In genomic region chrX:74351760-74352159, GRCh38 we compare ENCODE assay signal across 18 cellular contexts. TPM values are rescaled to one million over a fixed set of nuclear protein-coding genes. Genes with fewer than 3 reads are reported as not detected.
DNase-seq lines count a peak whose midpoint lies in the region; ATAC-seq and TF ChIP-seq lines count a peak whose summit lies in the region.
"Had no signal": no experiment of that assay in that cellular context is flagged by ENCODE, and none has a peak within 500 bp of the region (broad histone marks: within the 10 kb centered on the region; RNA-seq: fewer than 3 reads in every experiment).

No MANE protein-coding gene starts in this region.

- no peaks in the 10 kb centered on the region for H3K27me3 Mint-ChIP-seq in CD8-positive, alpha-beta T cell (ENCODE audit: low read depth)
- H3K27me3 Mint-ChIP-seq in osteocyte (ENCODE audit: unreplicated experiment): no peaks in the 10 kb centered on the region

- H3K27me3 ChIP-seq in CD8-positive, alpha-beta T cell (ENCODE audit: insufficient read depth, low read length): no peaks in the 10 kb centered on the region
- H3K27me3 ChIP-seq in SJSA1 (replicated peaks) (no peaks in the 10 kb centered on the region), duodenal mucosa (ENCODE audit: control insufficient read depth in 1 of 2, insufficient read depth in 2 of 2, low read length in 2 of 2) (no peaks in the 10 kb centered on the region)
- H3K27me3 ChIP-seq: BE2C had no signal

- CTCF ChIA-PET in CD8-positive, alpha-beta T cell (lab: Charles Lee): no interaction called here

- DNase-seq in A172 (ENCODE audit: low spot score) (peak; percentile 16), SJSA1 (ENCODE audit: low read depth in 1 of 2, low spot score in 2 of 2) (peak; percentile 43 to 64), dedifferentiated amniotic fluid mesenchymal stem cell (ENCODE audit: extremely low spot score) (no peak), osteocyte (ENCODE audit: extremely low spot score, unreplicated experiment) (no peak)
- no peak for DNase-seq in CD8-positive, alpha-beta T cell
- DNase-seq: BE2C, cerebellar nuclear complex, KG1, left ventricle myocardium superior, natural killer cell, NCI-H1417, NCI-H2227 treated with DMSO at 0.1 percent for 48 hours had no signal

- H3K27ac Mint-ChIP-seq in CD8-positive, alpha-beta T cell: peak overlapping the region; percentile 1
- no peak overlapping the region for H3K27ac Mint-ChIP-seq in osteocyte (ENCODE audit: unreplicated experiment)

- peak overlapping the region; percentile 62 for H3K4me3 Mint-ChIP-seq in CD8-positive, alpha-beta T cell
- H3K4me3 Mint-ChIP-seq in osteocyte (ENCODE audit: unreplicated experiment): no peak overlapping the region
- H3K4me3 Mint-ChIP-seq: natural killer cell had no signal

- no peaks in the 10 kb centered on the region for H3K9me3 ChIP-seq in CD8-positive, alpha-beta T cell (ENCODE audit: low read length)
- H3K9me3 ChIP-seq in SJSA1 (replicated peaks) (no peaks in the 10 kb centered on the region), duodenal mucosa (ENCODE audit: control insufficient read depth in 1 of 2, low read length in 2 of 2) (no peaks in the 10 kb centered on the region)
- H3K9me3 ChIP-seq: BE2C had no signal

- no peak overlapping the region for H3K27ac ChIP-seq in CD8-positive, alpha-beta T cell (ENCODE audit: low read depth, low read length)
- H3K27ac ChIP-seq in SJSA1 (peak overlapping the region; percentile 17), duodenal mucosa (ENCODE audit: low read depth, low read length) (no peak overlapping the region)
- H3K27ac ChIP-seq: SK-N-MC, VCaP had no signal

- no peaks in the 10 kb centered on the region for H3K36me3 Mint-ChIP-seq in CD8-positive, alpha-beta T cell
- no peaks in the 10 kb centered on the region for H3K36me3 Mint-ChIP-seq in osteocyte (ENCODE audit: unreplicated experiment)
- H3K36me3 Mint-ChIP-seq: natural killer cell had no signal

- POLR2A ChIA-PET in CD8-positive, alpha-beta T cell (lab: Charles Lee): no interaction called here

- H3K4me1 ChIP-seq in CD8-positive, alpha-beta T cell (ENCODE audit: insufficient read depth, low read length): peaks cover 4% of the 10 kb centered on the region
- H3K4me1 ChIP-seq in SJSA1 (replicated peaks) (peaks cover 25% of the 10 kb centered on the region), duodenal mucosa (ENCODE audit: control insufficient read depth in 1 of 2, insufficient read depth in 2 of 2, low read length in 2 of 2) (no peaks in the 10 kb centered on the region)
- H3K4me1 ChIP-seq: BE2C had no signal

- TF ChIP-seq CTCF in CD8-positive, alpha-beta T cell (IDR thresholded peaks at IDR 0.05): no peak
- no peak for TF ChIP-seq CTCF in osteocyte (IDR thresholded peaks at IDR 0.05)

- H3K4me1 Mint-ChIP-seq in CD8-positive, alpha-beta T cell (ENCODE audit: low read depth): peaks cover 8% of the 10 kb centered on the region
- H3K4me1 Mint-ChIP-seq in osteocyte (ENCODE audit: unreplicated experiment): no peaks in the 10 kb centered on the region

- H3K9ac ChIP-seq in duodenal mucosa (ENCODE audit: low read depth in 1 of 2, low read length in 2 of 2): no peak overlapping the region

- intact Hi-C loops in CD8-positive, alpha-beta T cell (cut with DNase I, micrococcal nuclease): no loop called here

- H3K9me3 Mint-ChIP-seq in CD8-positive, alpha-beta T cell: no peaks in the 10 kb centered on the region
- H3K9me3 Mint-ChIP-seq in osteocyte (ENCODE audit: unreplicated experiment): peaks cover 5% of the 10 kb centered on the region
- H3K9me3 Mint-ChIP-seq: natural killer cell had no signal

- ATAC-seq in CD8-positive, alpha-beta T cell: no peak
- ATAC-seq in activated CD4-positive, CD25-positive, alpha-beta regulatory T cell treated with anti-CD3 and anti-CD28 coated beads, Interleukin-2, amount 50 U/mL, for 24 hours: no peak
- no peak for ATAC-seq in GM18502 (IDR thresholded peaks at IDR 0.05; ENCODE audit: poor library complexity, unreplicated experiment)
- ATAC-seq: left ventricle myocardium superior, natural killer cell had no signal

- no peak overlapping the region for H3K4me3 ChIP-seq in CD8-positive, alpha-beta T cell (ENCODE audit: low read depth, low read length)
- H3K4me3 ChIP-seq in SJSA1 (peak overlapping the region; percentile 4), duodenal mucosa (ENCODE audit: low read depth in 1 of 2, low read length in 2 of 2) (peak overlapping the region; percentile 43 to 45)
- H3K4me3 ChIP-seq: SK-N-MC had no signal

- H3K36me3 ChIP-seq in CD8-positive, alpha-beta T cell (ENCODE audit: insufficient read depth, low read length): no peaks in the 10 kb centered on the region
- H3K36me3 ChIP-seq in SJSA1: no peaks in the 10 kb centered on the region
- no peaks in the 10 kb centered on the region for H3K36me3 ChIP-seq in duodenal mucosa (ENCODE audit: control insufficient read depth in 1 of 2, insufficient read depth in 2 of 2, low read length in 2 of 2)
- H3K36me3 ChIP-seq: BE2C had no signal

RNA-seq across cellular contexts. Expression of gene ZCCHC13, which starts 47.8 kb away (rescaled TPM):
- not detected in 2 replicates for total RNA-seq in A172 (2014; rRNA removed; shearing (Covaris generic))
- not detected for total RNA-seq in CD8-positive, alpha-beta T cell
- total RNA-seq in SJSA1 (2014; rRNA removed; shearing (Covaris generic)): not detected in 2 replicates
- not detected in 2 replicates for total RNA-seq in osteocyte
- total RNA-seq: left ventricle myocardium superior, natural killer cell, pulmonary artery endothelial cell had no signal

Comparison
In these comparisons a context has a peak if more than half of its experiments do, and no peak if none do; other contexts are left out.
1. DNase-seq: peak in A172 (single experiment) and SJSA1 (2 of 2); none in CD8-positive, alpha-beta T cell (0 of 7), dedifferentiated amniotic fluid mesenchymal stem cell (single experiment) and osteocyte (single experiment).